ENCODE assay signal across 1 cellular context in genomic region chr7:98296833-98297232, GRCh38.
TF ChIP-seq lines count a peak whose summit lies in the region.

No MANE protein-coding gene starts in this region.

TF ChIP-seq in GM12878, 131 proteins besides CTCF, POLR2A, EP300 and RAD21:
- TF ChIP-seq POLR2AphosphoS5 (IDR thresholded peaks at IDR 0.05; ENCODE audit: low read length): no peak
- TF ChIP-seq ZBTB4 (CRISPR knock-in tag; IDR thresholded peaks at IDR 0.05): no peak
- no peak for TF ChIP-seq ZNF217 (IDR thresholded peaks at IDR 0.05)
- no peak for TF ChIP-seq HDAC6 (IDR thresholded peaks at IDR 0.05; ENCODE audit: unreplicated experiment)
- TF ChIP-seq IRF3 (IDR thresholded peaks at IDR 0.05): no peak
